ENCODE assay signal across 12 cellular contexts in the genomic region with DNA sequence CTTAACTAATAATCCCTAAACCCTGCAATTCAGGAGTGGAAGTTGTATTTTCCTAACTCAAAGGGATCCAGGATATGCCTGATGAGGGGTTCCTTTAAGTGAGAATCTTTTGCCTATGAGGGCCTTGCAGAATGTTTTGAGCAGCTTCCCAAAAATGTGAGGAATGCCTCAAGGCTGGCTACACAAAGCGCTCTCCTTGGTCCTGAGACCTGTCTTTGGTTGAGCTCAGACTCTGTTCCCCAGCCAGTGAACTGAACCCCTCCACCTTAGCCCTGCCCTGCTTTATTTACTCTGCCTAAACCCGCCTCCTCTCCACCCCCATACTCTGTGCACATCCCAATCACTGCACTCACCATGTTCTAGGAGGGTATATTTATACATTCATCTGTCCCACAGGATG.
DNase-seq lines count a peak whose midpoint lies in the region; ATAC-seq and TF ChIP-seq lines count a peak whose summit lies in the region.
"Had no signal": no experiment of that assay in that cellular context is flagged by ENCODE, and none has a peak within 500 bp of the region (broad histone marks: within the 10 kb centered on the region; RNA-seq: fewer than 3 reads in every experiment).

No MANE protein-coding gene starts in this region.

- H3K4me1 ChIP-seq in cardiac muscle cell (ENCODE audit: low read depth) (no peaks in the 10 kb centered on the region), thyroid gland (no peaks in the 10 kb centered on the region)
- H3K4me1 ChIP-seq: heart right ventricle had no signal

- intact Hi-C loops in cardiac septum (cut with DNase I) (no loop called here), thyroid gland (cut with DNase I) (no loop called here)

- H3K4me3 Mint-ChIP-seq in activated T-helper 17 cell treated with anti-CD3 and anti-CD28 coated beads, Interleukin-2, amount 50 U/mL, for 72 hours = no peak overlapping the region
- H3K4me3 Mint-ChIP-seq: brain had no signal

- TF ChIP-seq POLR2A in thyroid gland (IDR thresholded peaks at IDR 0.05) = no peak
- TF ChIP-seq POLR2A in GM18505 (IDR thresholded peaks at IDR 0.05; ENCODE audit: borderline replicate concordance, extremely low read depth, insufficient read depth, insufficient read length) = no peak

- H3K27me3 ChIP-seq in cardiac muscle cell (no peaks in the 10 kb centered on the region), thyroid gland (no peaks in the 10 kb centered on the region)

- H3K9me3 Mint-ChIP-seq in activated T-helper 17 cell treated with anti-CD3 and anti-CD28 coated beads, Interleukin-2, amount 50 U/mL, for 72 hours = no peaks in the 10 kb centered on the region

- H3K36me3 Mint-ChIP-seq in activated T-helper 17 cell treated with anti-CD3 and anti-CD28 coated beads, Interleukin-2, amount 50 U/mL, for 72 hours (ENCODE audit: low read depth) = no peaks in the 10 kb centered on the region

- H3K4me3 ChIP-seq in cardiac muscle cell = no peak overlapping the region
- no peak overlapping the region for H3K4me3 ChIP-seq in fibroblast of villous mesenchyme (ENCODE audit: low read depth, low read length)
- H3K4me3 ChIP-seq in thyroid gland (replicated peaks in 1 of 3) = no peak overlapping the region
- H3K4me3 ChIP-seq: heart right ventricle had no signal

- H3K27ac ChIP-seq in cardiac muscle cell = no peak overlapping the region
- no peak overlapping the region for H3K27ac ChIP-seq in thyroid gland
- H3K27ac ChIP-seq: heart right ventricle had no signal

- no peaks in the 10 kb centered on the region for H3K9me3 ChIP-seq in cardiac muscle cell (ENCODE audit: low read depth)
- H3K9me3 ChIP-seq in thyroid gland = no peaks in the 10 kb centered on the region
- H3K9me3 ChIP-seq: heart right ventricle had no signal

- no peak for TF ChIP-seq CTCF in cardiac muscle cell (IDR thresholded peaks at IDR 0.05; ENCODE audit: low read depth, low read length)
- no peak for TF ChIP-seq CTCF in fibroblast of villous mesenchyme (IDR thresholded peaks at IDR 0.05; ENCODE audit: insufficient read depth, low read depth, low read length)
- TF ChIP-seq CTCF in thyroid gland (IDR thresholded peaks at IDR 0.05) = no peak

- ATAC-seq in SK-N-SH treated with all-trans-retinoic acid at 6 μM for 48 hours = peak; percentile 88
- ATAC-seq in activated T-helper 17 cell treated with anti-CD3 and anti-CD28 coated beads, Interleukin-2, amount 50 U/mL, for 72 hours (replicated peaks) = no peak
- no peak for ATAC-seq in GM18505 (IDR thresholded peaks at IDR 0.05; ENCODE audit: unreplicated experiment)
- ATAC-seq in HG02870 (IDR thresholded peaks at IDR 0.05; ENCODE audit: unreplicated experiment) = no peak
- ATAC-seq: heart right ventricle had no signal

- DNase-seq in cardiac muscle cell (ENCODE audit: low read depth in 1 of 2, low spot score in 1 of 2) (peak; percentile 79 to 82), cardiac septum (ENCODE audit: low spot score) (no peak), fibroblast of villous mesenchyme (ENCODE audit: low read depth) (peak; percentile 34), thyroid gland (peak; percentile 7 to 45)
- DNase-seq: activated CD4-positive, alpha-beta T cell treated with anti-CD3 and anti-CD28 coated beads for 48 hours; heart right ventricle; NCI-H1436 had no signal

- WGBS in thyroid gland, 2 donors = 19 to 22% methylated on average over 2 of the region's 2 CpGs

- H3K27me3 Mint-ChIP-seq in activated T-helper 17 cell treated with anti-CD3 and anti-CD28 coated beads, Interleukin-2, amount 50 U/mL, for 72 hours = peaks cover 12% of the 10 kb centered on the region
- H3K27me3 Mint-ChIP-seq: brain had no signal

- no peak overlapping the region for H3K27ac Mint-ChIP-seq in activated T-helper 17 cell treated with anti-CD3 and anti-CD28 coated beads, Interleukin-2, amount 50 U/mL, for 72 hours

- no peaks in the 10 kb centered on the region for H3K36me3 ChIP-seq in cardiac muscle cell
- no peaks in the 10 kb centered on the region for H3K36me3 ChIP-seq in thyroid gland
- H3K36me3 ChIP-seq: heart right ventricle had no signal

- H3K4me1 Mint-ChIP-seq in activated T-helper 17 cell treated with anti-CD3 and anti-CD28 coated beads, Interleukin-2, amount 50 U/mL, for 72 hours = no peaks in the 10 kb centered on the region

TF ChIP-seq in SK-N-SH treated with all-trans-retinoic acid at 6 μM for 48 hours, 23 proteins besides CTCF, POLR2A, EP300 and RAD21:
- TF ChIP-seq GLIS3 (CRISPR knock-in tag; IDR thresholded peaks at IDR 0.05) (0 out of 2 replicates have a peak, but pooled peaks have one; percentile 67), ISL1 (CRISPR knock-in tag; IDR thresholded peaks at IDR 0.05) (peak; percentile 25; the same call in 1 of the 2 replicates), CREB5 (CRISPR knock-in tag; IDR thresholded peaks at IDR 0.05; ENCODE audit: low read depth) (no peak), TOX (CRISPR knock-in tag; IDR thresholded peaks at IDR 0.05; ENCODE audit: borderline replicate concordance) (no peak), OSR1 (CRISPR knock-in tag; IDR thresholded peaks at IDR 0.05) (0 out of 2 replicates have a peak, but pooled peaks have one; percentile 37), ARNTL (CRISPR knock-in tag; IDR thresholded peaks at IDR 0.05; ENCODE audit: borderline replicate concordance, low read depth) (no peak), CSRNP3 (CRISPR knock-in tag; IDR thresholded peaks at IDR 0.05) (no peak), CSDC2 (CRISPR knock-in tag; IDR thresholded peaks at IDR 0.05) (peak; percentile 93; the same call in 1 of the 2 replicates), ZFP3 (CRISPR knock-in tag; IDR thresholded peaks at IDR 0.05) (peak; percentile 60; the same call in 1 of the 2 replicates), PATZ1 (CRISPR knock-in tag; IDR thresholded peaks at IDR 0.05; ENCODE audit: borderline replicate concordance) (no peak), SNAI2 (CRISPR knock-in tag; IDR thresholded peaks at IDR 0.05) (peak; percentile 72; the same call in 1 of the 2 replicates)
